In the genomic region with DNA sequence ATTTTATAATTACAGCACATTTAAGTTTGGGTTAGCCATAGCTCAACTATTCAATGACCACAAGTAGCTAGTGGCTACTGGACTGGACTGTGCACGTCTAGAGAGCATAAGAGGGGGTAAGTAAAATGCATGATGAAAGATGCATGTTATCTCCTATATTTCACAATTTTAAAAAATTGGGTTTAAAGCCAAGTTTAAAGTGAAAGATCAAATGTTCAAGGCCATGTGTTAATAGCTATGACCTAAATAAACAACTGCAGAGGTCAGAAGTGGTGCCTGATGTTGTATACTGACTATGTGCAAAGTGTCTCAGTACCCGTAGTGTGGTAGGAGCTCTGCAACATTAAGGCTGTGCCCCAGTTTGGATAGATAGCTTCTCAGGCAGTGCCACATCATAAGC, we compare ENCODE assay signal across 1 cellular context.
TF ChIP-seq lines count a peak whose summit lies in the region.

No MANE protein-coding gene starts in this region.

TF ChIP-seq in HepG2, 621 proteins besides CTCF, POLR2A, EP300 and RAD21 (continued from another document):
- TF ChIP-seq, protein P1, sequence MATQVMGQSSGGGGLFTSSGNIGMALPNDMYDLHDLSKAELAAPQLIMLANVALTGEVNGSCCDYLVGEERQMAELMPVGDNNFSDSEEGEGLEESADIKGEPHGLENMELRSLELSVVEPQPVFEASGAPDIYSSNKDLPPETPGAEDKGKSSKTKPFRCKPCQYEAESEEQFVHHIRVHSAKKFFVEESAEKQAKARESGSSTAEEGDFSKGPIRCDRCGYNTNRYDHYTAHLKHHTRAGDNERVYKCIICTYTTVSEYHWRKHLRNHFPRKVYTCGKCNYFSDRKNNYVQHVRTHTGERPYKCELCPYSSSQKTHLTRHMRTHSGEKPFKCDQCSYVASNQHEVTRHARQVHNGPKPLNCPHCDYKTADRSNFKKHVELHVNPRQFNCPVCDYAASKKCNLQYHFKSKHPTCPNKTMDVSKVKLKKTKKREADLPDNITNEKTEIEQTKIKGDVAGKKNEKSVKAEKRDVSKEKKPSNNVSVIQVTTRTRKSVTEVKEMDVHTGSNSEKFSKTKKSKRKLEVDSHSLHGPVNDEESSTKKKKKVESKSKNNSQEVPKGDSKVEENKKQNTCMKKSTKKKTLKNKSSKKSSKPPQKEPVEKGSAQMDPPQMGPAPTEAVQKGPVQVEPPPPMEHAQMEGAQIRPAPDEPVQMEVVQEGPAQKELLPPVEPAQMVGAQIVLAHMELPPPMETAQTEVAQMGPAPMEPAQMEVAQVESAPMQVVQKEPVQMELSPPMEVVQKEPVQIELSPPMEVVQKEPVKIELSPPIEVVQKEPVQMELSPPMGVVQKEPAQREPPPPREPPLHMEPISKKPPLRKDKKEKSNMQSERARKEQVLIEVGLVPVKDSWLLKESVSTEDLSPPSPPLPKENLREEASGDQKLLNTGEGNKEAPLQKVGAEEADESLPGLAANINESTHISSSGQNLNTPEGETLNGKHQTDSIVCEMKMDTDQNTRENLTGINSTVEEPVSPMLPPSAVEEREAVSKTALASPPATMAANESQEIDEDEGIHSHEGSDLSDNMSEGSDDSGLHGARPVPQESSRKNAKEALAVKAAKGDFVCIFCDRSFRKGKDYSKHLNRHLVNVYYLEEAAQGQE (IDR thresholded peaks at IDR 0.05; ENCODE audit: borderline replicate concordance in 1 of 2, low read depth in 1 of 2, low read length in 2 of 2) = no peak
- TF ChIP-seq ZNF761 (CRISPR knock-in tag; conservative IDR thresholded peaks at IDR 0.05) (no peak), CCDC6 (CRISPR knock-in tag; IDR thresholded peaks at IDR 0.05) (no peak), NFYB (CRISPR knock-in tag; IDR thresholded peaks at IDR 0.05) (no peak), SUZ12 (IDR thresholded peaks at IDR 0.05; ENCODE audit: low read depth, low read length) (no peak), RBAK (CRISPR knock-in tag; IDR thresholded peaks at IDR 0.05) (no peak), NCOA2 (CRISPR knock-in tag; IDR thresholded peaks at IDR 0.05) (peak; percentile 59), ZNF879 (CRISPR knock-in tag; IDR thresholded peaks at IDR 0.05) (no peak), KLF9 (CRISPR knock-in tag; IDR thresholded peaks at IDR 0.05; ENCODE audit: low read depth) (no peak), SMARCE1 (IDR thresholded peaks at IDR 0.05; ENCODE audit: borderline replicate concordance) (no peak), KLF6 (CRISPR knock-in tag; IDR thresholded peaks at IDR 0.05) (no peak), RXRB (CRISPR knock-in tag; IDR thresholded peaks at IDR 0.05; ENCODE audit: borderline replicate concordance) (peak; percentile 80; the same call in 1 of the 2 replicates), NR2C2 (CRISPR knock-in tag; IDR thresholded peaks at IDR 0.05; ENCODE audit: borderline replicate concordance) (peak; percentile 73), PRMT3 (CRISPR knock-in tag; IDR thresholded peaks at IDR 0.05; ENCODE audit: borderline replicate concordance, low read depth) (no peak), ZNF263 (CRISPR knock-in tag; IDR thresholded peaks at IDR 0.05) (no peak), JUNB (CRISPR knock-in tag; IDR thresholded peaks at IDR 0.05; ENCODE audit: borderline replicate concordance) (no peak), ZNF552 (CRISPR knock-in tag; IDR thresholded peaks at IDR 0.05; ENCODE audit: borderline replicate concordance) (no peak), KMT2B (CRISPR knock-in tag; IDR thresholded peaks at IDR 0.05) (no peak), NR1H2 (CRISPR knock-in tag; IDR thresholded peaks at IDR 0.05; ENCODE audit: borderline replicate concordance, low read depth) (no peak), THYN1 (CRISPR knock-in tag; IDR thresholded peaks at IDR 0.05; ENCODE audit: borderline replicate concordance, low read depth) (no peak), DMAP1 (CRISPR knock-in tag; IDR thresholded peaks at IDR 0.05) (no peak), ZNF101 (CRISPR knock-in tag; IDR thresholded peaks at IDR 0.05; ENCODE audit: borderline replicate concordance, low read depth) (no peak), REXO4 (CRISPR knock-in tag; IDR thresholded peaks at IDR 0.05; ENCODE audit: borderline replicate concordance) (no peak), ZFAT (CRISPR knock-in tag; conservative IDR thresholded peaks at IDR 0.05) (no peak), NR2F6 (IDR thresholded peaks at IDR 0.05) (peak; percentile 48), NR2F6 (CRISPR knock-in tag; IDR thresholded peaks at IDR 0.05) (no peak), CEBPB (IDR thresholded peaks at IDR 0.05; ENCODE audit: borderline replicate concordance, low read depth, low read length) (peak; percentile 82)
- TF ChIP-seq, protein P2, sequence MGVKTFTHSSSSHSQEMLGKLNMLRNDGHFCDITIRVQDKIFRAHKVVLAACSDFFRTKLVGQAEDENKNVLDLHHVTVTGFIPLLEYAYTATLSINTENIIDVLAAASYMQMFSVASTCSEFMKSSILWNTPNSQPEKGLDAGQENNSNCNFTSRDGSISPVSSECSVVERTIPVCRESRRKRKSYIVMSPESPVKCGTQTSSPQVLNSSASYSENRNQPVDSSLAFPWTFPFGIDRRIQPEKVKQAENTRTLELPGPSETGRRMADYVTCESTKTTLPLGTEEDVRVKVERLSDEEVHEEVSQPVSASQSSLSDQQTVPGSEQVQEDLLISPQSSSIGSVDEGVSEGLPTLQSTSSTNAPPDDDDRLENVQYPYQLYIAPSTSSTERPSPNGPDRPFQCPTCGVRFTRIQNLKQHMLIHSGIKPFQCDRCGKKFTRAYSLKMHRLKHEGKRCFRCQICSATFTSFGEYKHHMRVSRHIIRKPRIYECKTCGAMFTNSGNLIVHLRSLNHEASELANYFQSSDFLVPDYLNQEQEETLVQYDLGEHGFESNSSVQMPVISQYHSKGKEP (CRISPR knock-in tag; IDR thresholded peaks at IDR 0.05) = no peak
- TF ChIP-seq, protein P3, sequence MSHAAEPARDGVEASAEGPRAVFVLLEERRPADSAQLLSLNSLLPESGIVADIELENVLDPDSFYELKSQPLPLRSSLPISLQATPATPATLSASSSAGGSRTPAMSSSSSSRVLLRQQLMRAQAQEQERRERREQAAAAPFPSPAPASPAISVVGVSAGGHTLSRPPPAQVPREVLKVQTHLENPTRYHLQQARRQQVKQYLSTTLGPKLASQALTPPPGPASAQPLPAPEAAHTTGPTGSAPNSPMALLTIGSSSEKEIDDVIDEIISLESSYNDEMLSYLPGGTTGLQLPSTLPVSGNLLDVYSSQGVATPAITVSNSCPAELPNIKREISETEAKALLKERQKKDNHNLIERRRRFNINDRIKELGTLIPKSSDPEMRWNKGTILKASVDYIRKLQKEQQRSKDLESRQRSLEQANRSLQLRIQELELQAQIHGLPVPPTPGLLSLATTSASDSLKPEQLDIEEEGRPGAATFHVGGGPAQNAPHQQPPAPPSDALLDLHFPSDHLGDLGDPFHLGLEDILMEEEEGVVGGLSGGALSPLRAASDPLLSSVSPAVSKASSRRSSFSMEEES (CRISPR knock-in tag; IDR thresholded peaks at IDR 0.05) = no peak
- TF ChIP-seq, protein P4, sequence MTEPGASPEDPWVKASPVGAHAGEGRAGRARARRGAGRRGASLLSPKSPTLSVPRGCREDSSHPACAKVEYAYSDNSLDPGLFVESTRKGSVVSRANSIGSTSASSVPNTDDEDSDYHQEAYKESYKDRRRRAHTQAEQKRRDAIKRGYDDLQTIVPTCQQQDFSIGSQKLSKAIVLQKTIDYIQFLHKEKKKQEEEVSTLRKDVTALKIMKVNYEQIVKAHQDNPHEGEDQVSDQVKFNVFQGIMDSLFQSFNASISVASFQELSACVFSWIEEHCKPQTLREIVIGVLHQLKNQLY (CRISPR knock-in tag; IDR thresholded peaks at IDR 0.05) = no peak
- TF ChIP-seq, protein P5, sequence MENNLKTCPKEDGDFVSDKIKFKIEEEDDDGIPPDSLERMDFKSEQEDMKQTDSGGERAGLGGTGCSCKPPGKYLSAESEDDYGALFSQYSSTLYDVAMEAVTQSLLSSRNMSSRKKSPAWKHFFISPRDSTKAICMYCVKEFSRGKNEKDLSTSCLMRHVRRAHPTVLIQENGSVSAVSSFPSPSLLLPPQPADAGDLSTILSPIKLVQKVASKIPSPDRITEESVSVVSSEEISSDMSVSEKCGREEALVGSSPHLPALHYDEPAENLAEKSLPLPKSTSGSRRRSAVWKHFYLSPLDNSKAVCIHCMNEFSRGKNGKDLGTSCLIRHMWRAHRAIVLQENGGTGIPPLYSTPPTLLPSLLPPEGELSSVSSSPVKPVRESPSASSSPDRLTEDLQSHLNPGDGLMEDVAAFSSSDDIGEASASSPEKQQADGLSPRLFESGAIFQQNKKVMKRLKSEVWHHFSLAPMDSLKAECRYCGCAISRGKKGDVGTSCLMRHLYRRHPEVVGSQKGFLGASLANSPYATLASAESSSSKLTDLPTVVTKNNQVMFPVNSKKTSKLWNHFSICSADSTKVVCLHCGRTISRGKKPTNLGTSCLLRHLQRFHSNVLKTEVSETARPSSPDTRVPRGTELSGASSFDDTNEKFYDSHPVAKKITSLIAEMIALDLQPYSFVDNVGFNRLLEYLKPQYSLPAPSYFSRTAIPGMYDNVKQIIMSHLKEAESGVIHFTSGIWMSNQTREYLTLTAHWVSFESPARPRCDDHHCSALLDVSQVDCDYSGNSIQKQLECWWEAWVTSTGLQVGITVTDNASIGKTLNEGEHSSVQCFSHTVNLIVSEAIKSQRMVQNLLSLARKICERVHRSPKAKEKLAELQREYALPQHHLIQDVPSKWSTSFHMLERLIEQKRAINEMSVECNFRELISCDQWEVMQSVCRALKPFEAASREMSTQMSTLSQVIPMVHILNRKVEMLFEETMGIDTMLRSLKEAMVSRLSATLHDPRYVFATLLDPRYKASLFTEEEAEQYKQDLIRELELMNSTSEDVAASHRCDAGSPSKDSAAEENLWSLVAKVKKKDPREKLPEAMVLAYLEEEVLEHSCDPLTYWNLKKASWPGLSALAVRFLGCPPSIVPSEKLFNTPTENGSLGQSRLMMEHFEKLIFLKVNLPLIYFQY (CRISPR knock-in tag; IDR thresholded peaks at IDR 0.05; ENCODE audit: borderline replicate concordance) = no peak
- TF ChIP-seq, protein P6, sequence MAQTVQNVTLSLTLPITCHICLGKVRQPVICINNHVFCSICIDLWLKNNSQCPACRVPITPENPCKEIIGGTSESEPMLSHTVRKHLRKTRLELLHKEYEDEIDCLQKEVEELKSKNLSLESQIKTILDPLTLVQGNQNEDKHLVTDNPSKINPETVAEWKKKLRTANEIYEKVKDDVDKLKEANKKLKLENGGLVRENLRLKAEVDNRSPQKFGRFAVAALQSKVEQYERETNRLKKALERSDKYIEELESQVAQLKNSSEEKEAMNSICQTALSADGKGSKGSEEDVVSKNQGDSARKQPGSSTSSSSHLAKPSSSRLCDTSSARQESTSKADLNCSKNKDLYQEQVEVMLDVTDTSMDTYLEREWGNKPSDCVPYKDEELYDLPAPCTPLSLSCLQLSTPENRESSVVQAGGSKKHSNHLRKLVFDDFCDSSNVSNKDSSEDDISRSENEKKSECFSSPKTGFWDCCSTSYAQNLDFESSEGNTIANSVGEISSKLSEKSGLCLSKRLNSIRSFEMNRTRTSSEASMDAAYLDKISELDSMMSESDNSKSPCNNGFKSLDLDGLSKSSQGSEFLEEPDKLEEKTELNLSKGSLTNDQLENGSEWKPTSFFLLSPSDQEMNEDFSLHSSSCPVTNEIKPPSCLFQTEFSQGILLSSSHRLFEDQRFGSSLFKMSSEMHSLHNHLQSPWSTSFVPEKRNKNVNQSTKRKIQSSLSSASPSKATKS (CRISPR knock-in tag; IDR thresholded peaks at IDR 0.05) = no peak
- TF ChIP-seq, protein P7, sequence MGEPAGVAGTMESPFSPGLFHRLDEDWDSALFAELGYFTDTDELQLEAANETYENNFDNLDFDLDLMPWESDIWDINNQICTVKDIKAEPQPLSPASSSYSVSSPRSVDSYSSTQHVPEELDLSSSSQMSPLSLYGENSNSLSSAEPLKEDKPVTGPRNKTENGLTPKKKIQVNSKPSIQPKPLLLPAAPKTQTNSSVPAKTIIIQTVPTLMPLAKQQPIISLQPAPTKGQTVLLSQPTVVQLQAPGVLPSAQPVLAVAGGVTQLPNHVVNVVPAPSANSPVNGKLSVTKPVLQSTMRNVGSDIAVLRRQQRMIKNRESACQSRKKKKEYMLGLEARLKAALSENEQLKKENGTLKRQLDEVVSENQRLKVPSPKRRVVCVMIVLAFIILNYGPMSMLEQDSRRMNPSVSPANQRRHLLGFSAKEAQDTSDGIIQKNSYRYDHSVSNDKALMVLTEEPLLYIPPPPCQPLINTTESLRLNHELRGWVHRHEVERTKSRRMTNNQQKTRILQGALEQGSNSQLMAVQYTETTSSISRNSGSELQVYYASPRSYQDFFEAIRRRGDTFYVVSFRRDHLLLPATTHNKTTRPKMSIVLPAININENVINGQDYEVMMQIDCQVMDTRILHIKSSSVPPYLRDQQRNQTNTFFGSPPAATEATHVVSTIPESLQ (CRISPR knock-in tag; conservative IDR thresholded peaks at IDR 0.05) = no peak
- TF ChIP-seq, protein P8, sequence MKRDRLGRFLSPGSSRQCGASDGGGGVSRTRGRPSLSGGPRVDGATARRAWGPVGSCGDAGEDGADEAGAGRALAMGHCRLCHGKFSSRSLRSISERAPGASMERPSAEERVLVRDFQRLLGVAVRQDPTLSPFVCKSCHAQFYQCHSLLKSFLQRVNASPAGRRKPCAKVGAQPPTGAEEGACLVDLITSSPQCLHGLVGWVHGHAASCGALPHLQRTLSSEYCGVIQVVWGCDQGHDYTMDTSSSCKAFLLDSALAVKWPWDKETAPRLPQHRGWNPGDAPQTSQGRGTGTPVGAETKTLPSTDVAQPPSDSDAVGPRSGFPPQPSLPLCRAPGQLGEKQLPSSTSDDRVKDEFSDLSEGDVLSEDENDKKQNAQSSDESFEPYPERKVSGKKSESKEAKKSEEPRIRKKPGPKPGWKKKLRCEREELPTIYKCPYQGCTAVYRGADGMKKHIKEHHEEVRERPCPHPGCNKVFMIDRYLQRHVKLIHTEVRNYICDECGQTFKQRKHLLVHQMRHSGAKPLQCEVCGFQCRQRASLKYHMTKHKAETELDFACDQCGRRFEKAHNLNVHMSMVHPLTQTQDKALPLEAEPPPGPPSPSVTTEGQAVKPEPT (CRISPR knock-in tag; IDR thresholded peaks at IDR 0.05; ENCODE audit: low read depth) = no peak
- TF ChIP-seq, protein P9, sequence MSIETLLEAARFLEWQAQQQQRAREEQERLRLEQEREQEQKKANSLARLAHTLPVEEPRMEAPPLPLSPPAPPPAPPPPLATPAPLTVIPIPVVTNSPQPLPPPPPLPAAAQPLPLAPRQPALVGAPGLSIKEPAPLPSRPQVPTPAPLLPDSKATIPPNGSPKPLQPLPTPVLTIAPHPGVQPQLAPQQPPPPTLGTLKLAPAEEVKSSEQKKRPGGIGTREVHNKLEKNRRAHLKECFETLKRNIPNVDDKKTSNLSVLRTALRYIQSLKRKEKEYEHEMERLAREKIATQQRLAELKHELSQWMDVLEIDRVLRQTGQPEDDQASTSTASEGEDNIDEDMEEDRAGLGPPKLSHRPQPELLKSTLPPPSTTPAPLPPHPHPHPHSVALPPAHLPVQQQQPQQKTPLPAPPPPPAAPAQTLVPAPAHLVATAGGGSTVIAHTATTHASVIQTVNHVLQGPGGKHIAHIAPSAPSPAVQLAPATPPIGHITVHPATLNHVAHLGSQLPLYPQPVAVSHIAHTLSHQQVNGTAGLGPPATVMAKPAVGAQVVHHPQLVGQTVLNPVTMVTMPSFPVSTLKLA (IDR thresholded peaks at IDR 0.05) = no peak
